ENCODE assay signal across 9 cellular contexts in the genomic region with DNA sequence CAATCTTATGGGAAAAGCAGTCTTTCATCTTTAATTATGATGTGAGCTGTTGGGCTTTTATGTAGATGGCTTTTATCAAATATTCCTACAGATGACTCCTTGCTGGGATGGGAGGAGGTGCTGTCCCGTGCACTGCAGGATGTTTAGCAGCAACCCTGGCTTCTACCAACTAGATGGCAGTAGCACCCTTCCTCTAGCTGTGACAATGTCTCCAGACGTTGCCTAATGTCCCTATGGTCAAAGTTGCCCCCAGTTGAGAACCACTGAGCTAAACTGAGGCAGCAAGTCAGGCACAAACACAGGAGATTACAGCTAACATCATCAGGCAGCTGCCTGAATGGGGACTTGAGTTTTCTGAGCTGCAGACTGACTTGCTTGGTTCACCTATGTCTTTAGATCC.
DNase-seq lines count a peak whose midpoint lies in the region; ATAC-seq lines count a peak whose summit lies in the region.
"Had no signal": no experiment of that assay in that cellular context is flagged by ENCODE, and none has a peak within 500 bp of the region (broad histone marks: within the 10 kb centered on the region; RNA-seq: fewer than 3 reads in every experiment).

No MANE protein-coding gene starts in this region.

- no peaks in the 10 kb centered on the region for H3K36me3 ChIP-seq in Karpas-422 (ENCODE audit: insufficient read depth, low read length)
- H3K36me3 ChIP-seq: BLaER1 treated with 17β-estradiol and CSF1 and Interleukin-3, amounts not matched to agents 10 nM and 100 nM had no signal

- H3K79me2 ChIP-seq in Karpas-422 (ENCODE audit: low read length): no peaks in the 10 kb centered on the region

- H2AFZ ChIP-seq in Karpas-422 (ENCODE audit: low read length): no peak overlapping the region

- no peaks in the 10 kb centered on the region for H3K9me3 ChIP-seq in Karpas-422 (ENCODE audit: low read length)

- peaks cover 5% of the 10 kb centered on the region; the same call in 1 of the 2 replicates for H4K20me1 ChIP-seq in Karpas-422 (ENCODE audit: insufficient read depth, low read depth, low read length)
- H4K20me1 ChIP-seq: BLaER1 treated with 17β-estradiol and CSF1 and Interleukin-3, amounts not matched to agents 10 nM and 100 nM had no signal

- no peak overlapping the region for H3K4me2 ChIP-seq in Karpas-422 (ENCODE audit: low read depth, low read length, poor library complexity, severe bottlenecking)
- H3K4me2 ChIP-seq: BLaER1 treated with 17β-estradiol and CSF1 and Interleukin-3, amounts not matched to agents 10 nM and 100 nM had no signal

- no peaks in the 10 kb centered on the region for H3K9me2 ChIP-seq in Karpas-422 (replicated peaks; ENCODE audit: insufficient read depth, low read length)

- no peak overlapping the region for H3K9ac ChIP-seq in Karpas-422 (ENCODE audit: low read length)
- H3K9ac ChIP-seq: BLaER1 treated with 17β-estradiol and CSF1 and Interleukin-3, amounts not matched to agents 10 nM and 100 nM had no signal

- no peak overlapping the region for H3K4me3 Mint-ChIP-seq in activated naive CD8-positive, alpha-beta T cell treated with anti-CD3 and anti-CD28 coated beads, Interleukin-2, amount 50 U/mL, for 24 hours

- H3K4me3 ChIP-seq in Karpas-422 (ENCODE audit: low read length): no peak overlapping the region
- H3K4me3 ChIP-seq: BLaER1 treated with 17β-estradiol and CSF1 and Interleukin-3, amounts not matched to agents 10 nM and 100 nM had no signal

- no peaks in the 10 kb centered on the region for H3K27me3 ChIP-seq in Karpas-422 (ENCODE audit: low read length)
- H3K27me3 ChIP-seq: BLaER1 treated with 17β-estradiol and CSF1 and Interleukin-3, amounts not matched to agents 10 nM and 100 nM had no signal

- H3K4me1 Mint-ChIP-seq in activated naive CD8-positive, alpha-beta T cell treated with anti-CD3 and anti-CD28 coated beads, Interleukin-2, amount 50 U/mL, for 24 hours: no peaks in the 10 kb centered on the region

- H3K4me1 ChIP-seq in Karpas-422 (ENCODE audit: low read length): peaks cover 10% of the 10 kb centered on the region; the same call in 1 of the 2 replicates

- H3K9me3 Mint-ChIP-seq in activated naive CD8-positive, alpha-beta T cell treated with anti-CD3 and anti-CD28 coated beads, Interleukin-2, amount 50 U/mL, for 24 hours: peaks cover 3% of the 10 kb centered on the region

- H3K27ac Mint-ChIP-seq in activated naive CD8-positive, alpha-beta T cell treated with anti-CD3 and anti-CD28 coated beads, Interleukin-2, amount 50 U/mL, for 24 hours: no peak overlapping the region

- no peak overlapping the region for H3K27ac ChIP-seq in Karpas-422 (ENCODE audit: low read length)
- H3K27ac ChIP-seq: BLaER1 treated with 17β-estradiol and CSF1 and Interleukin-3, amounts not matched to agents 10 nM and 100 nM had no signal

- DNase-seq in NCI-H345 (lab: John Stamatoyannopoulos, UW): peak; percentile 5
- no peak for DNase-seq in NCI-H345 treated with DMSO at 0.1 percent for 48 hours (lab: John Stamatoyannopoulos, UW; ENCODE audit: unreplicated experiment)
- peak; percentile 76 for DNase-seq in Karpas-422
- DNase-seq in ecto neural progenitor cell (ENCODE audit: low spot score): peak; percentile 56
- DNase-seq in non-pigmented ciliary epithelial cell (ENCODE audit: low read depth): peak; percentile 6
- no peak for DNase-seq in activated CD4-positive, alpha-beta T cell treated with anti-CD3 and anti-CD28 coated beads for 1 hour
- DNase-seq in activated naive CD8-positive, alpha-beta T cell treated with anti-CD3 and anti-CD28 coated beads, Interleukin-2, amount 50 U/mL, for 24 hours: no peak

- no peak for ATAC-seq in GM18511 (IDR thresholded peaks at IDR 0.05; ENCODE audit: unreplicated experiment)
- ATAC-seq in activated naive CD8-positive, alpha-beta T cell treated with anti-CD3 and anti-CD28 coated beads, Interleukin-2, amount 50 U/mL, for 24 hours: no peak

- H3K27me3 Mint-ChIP-seq in activated naive CD8-positive, alpha-beta T cell treated with anti-CD3 and anti-CD28 coated beads, Interleukin-2, amount 50 U/mL, for 24 hours: no peaks in the 10 kb centered on the region

- H3K36me3 Mint-ChIP-seq in activated naive CD8-positive, alpha-beta T cell treated with anti-CD3 and anti-CD28 coated beads, Interleukin-2, amount 50 U/mL, for 24 hours (ENCODE audit: low read depth): no peaks in the 10 kb centered on the region

Comparison
In these comparisons a context has a peak if more than half of its experiments do, and no peak if none do; other contexts are left out.
1. DNase-seq: peak in NCI-H345 (single experiment), Karpas-422 (single experiment), ecto neural progenitor cell (single experiment) and non-pigmented ciliary epithelial cell (single experiment); none in NCI-H345 treated with DMSO at 0.1 percent for 48 hours (single experiment), activated CD4-positive, alpha-beta T cell treated with anti-CD3 and anti-CD28 coated beads for 1 hour (single experiment) and activated naive CD8-positive, alpha-beta T cell treated with anti-CD3 and anti-CD28 coated beads, Interleukin-2, amount 50 U/mL, for 24 hours (single experiment).